In genomic region chr17:44796731-44797130, GRCh38 we compare ENCODE assay signal across 20 cellular contexts. TPM values are rescaled to one million over a fixed set of nuclear protein-coding genes. Genes with fewer than 3 reads are reported as not detected.
"Had no signal": no experiment of that assay in that cellular context is flagged by ENCODE, and none has a peak within 500 bp of the region (broad histone marks: within the 10 kb centered on the region; RNA-seq: fewer than 3 reads in every experiment).

No MANE protein-coding gene starts in this region.

- H3K27ac Mint-ChIP-seq: activated CD8-positive, alpha-beta memory T cell treated with anti-CD3 and anti-CD28 coated beads, Interleukin-2, amount 10 ng/mL, durations not matched to agents 7 days and 5 days; activated naive CD8-positive, alpha-beta T cell; memory B cell; stimulated activated naive B cell treated with anti-CD40 and anti-IgM and Interleukin-4, amounts not matched to agents 10 μg/mL and 1 μg/mL and 100 μg/mL, for 72 hours; T-helper 2 cell treated with Interferon-gamma antibody and Interleukin-4, amounts not matched to agents 5 μg/mL and 100 μg/mL, for 36 hours had no signal

- ATAC-seq: activated CD8-positive, alpha-beta memory T cell treated with anti-CD3 and anti-CD28 coated beads, Interleukin-2, amount 10 ng/mL, durations not matched to agents 7 days and 5 days; activated T-cell treated with anti-CD3 and anti-CD28 coated beads, Interleukin-2, amount 50 U/mL, for 4 hours; esophagus mucosa; stimulated activated naive B cell treated with anti-CD40 and anti-IgM and Interleukin-4, amounts not matched to agents 10 μg/mL and 1 μg/mL and 100 μg/mL, for 72 hours; upper lobe of right lung had no signal

- H3K9ac ChIP-seq: neural progenitor cell had no signal

- H3K4me1 ChIP-seq: neural progenitor cell, right lobe of liver had no signal

- H3K9me3 Mint-ChIP-seq: activated T-cell treated with anti-CD3 and anti-CD28 coated beads, Interleukin-2, amount 50 U/mL, for 4 hours; memory B cell; neural progenitor cell; stimulated activated naive B cell treated with anti-CD40 and anti-IgM and Interleukin-4, amounts not matched to agents 10 μg/mL and 1 μg/mL and 100 μg/mL, for 72 hours; T-helper 2 cell treated with Interferon-gamma antibody and Interleukin-4, amounts not matched to agents 5 μg/mL and 100 μg/mL, for 36 hours had no signal

- H3K4me3 ChIP-seq: neural progenitor cell, right lobe of liver, spleen, upper lobe of right lung had no signal

- H3K27me3 ChIP-seq: brain microvascular endothelial cell, neural progenitor cell, right lobe of liver, spleen, upper lobe of right lung had no signal

- H3K4me3 Mint-ChIP-seq: activated CD8-positive, alpha-beta memory T cell treated with anti-CD3 and anti-CD28 coated beads, Interleukin-2, amount 10 ng/mL, durations not matched to agents 7 days and 5 days; activated naive CD8-positive, alpha-beta T cell; activated T-cell treated with anti-CD3 and anti-CD28 coated beads, Interleukin-2, amount 50 U/mL, for 4 hours; memory B cell; neural progenitor cell; stimulated activated naive B cell treated with anti-CD40 and anti-IgM and Interleukin-4, amounts not matched to agents 10 μg/mL and 1 μg/mL and 100 μg/mL, for 72 hours; T-helper 2 cell treated with Interferon-gamma antibody and Interleukin-4, amounts not matched to agents 5 μg/mL and 100 μg/mL, for 36 hours had no signal

- H3K4me2 ChIP-seq: neural progenitor cell had no signal

- H3K36me3 Mint-ChIP-seq: activated CD8-positive, alpha-beta memory T cell treated with anti-CD3 and anti-CD28 coated beads, Interleukin-2, amount 10 ng/mL, durations not matched to agents 7 days and 5 days; activated naive CD8-positive, alpha-beta T cell; memory B cell; stimulated activated naive B cell treated with anti-CD40 and anti-IgM and Interleukin-4, amounts not matched to agents 10 μg/mL and 1 μg/mL and 100 μg/mL, for 72 hours had no signal

- H3K9me3 ChIP-seq: right lobe of liver, spleen, upper lobe of right lung had no signal

- H2AFZ ChIP-seq: neural progenitor cell had no signal

- H3K4me1 Mint-ChIP-seq: memory B cell had no signal

- DNase-seq: activated CD4-positive, alpha-beta T cell treated with anti-CD3 and anti-CD28 coated beads for 1 hour; activated CD4-positive, alpha-beta T cell treated with anti-CD3 and anti-CD28 coated beads, Interleukin-2, amount 50 U/mL, for 48 hours; activated CD8-positive, alpha-beta memory T cell treated with anti-CD3 and anti-CD28 coated beads, Interleukin-2, amount 10 ng/mL, durations not matched to agents 7 days and 5 days; activated gamma-delta T cell; activated T-cell treated with anti-CD3 and anti-CD28 coated beads, Interleukin-2, amount 50 U/mL, for 4 hours; amygdala; brain microvascular endothelial cell; foreskin fibroblast; head of caudate nucleus; right lobe of liver; spleen; stimulated activated CD4-positive, alpha-beta T cell treated with anti-CD3 and anti-CD28 coated beads, Interleukin-1b, Interleukin-23, amount 100 ng/mL, for 48 hours; stimulated activated naive B cell treated with anti-CD40 and anti-IgM and Interleukin-4, amounts not matched to agents 10 μg/mL and 1 μg/mL and 100 μg/mL, for 72 hours; upper lobe of right lung had no signal

- H3K27ac ChIP-seq: right lobe of liver, spleen had no signal

- H3K27me3 Mint-ChIP-seq: activated naive CD8-positive, alpha-beta T cell; stimulated activated naive B cell treated with anti-CD40 and anti-IgM and Interleukin-4, amounts not matched to agents 10 μg/mL and 1 μg/mL and 100 μg/mL, for 72 hours had no signal

- H3K36me3 ChIP-seq: right lobe of liver, spleen, upper lobe of right lung had no signal

RNA-seq across cellular contexts. Expression of gene HIGD1B, which starts 51.0 kb away (rescaled TPM):
- total RNA-seq: activated CD8-positive, alpha-beta memory T cell treated with anti-CD3 and anti-CD28 coated beads, Interleukin-2, amount 10 ng/mL, durations not matched to agents 7 days and 5 days; activated T-cell treated with anti-CD3 and anti-CD28 coated beads, Interleukin-2, amount 50 U/mL, for 4 hours; left lobe of liver; right lobe of liver; spleen had no signal
